8 cellular contexts compared by ENCODE assay signal in the genomic region with DNA sequence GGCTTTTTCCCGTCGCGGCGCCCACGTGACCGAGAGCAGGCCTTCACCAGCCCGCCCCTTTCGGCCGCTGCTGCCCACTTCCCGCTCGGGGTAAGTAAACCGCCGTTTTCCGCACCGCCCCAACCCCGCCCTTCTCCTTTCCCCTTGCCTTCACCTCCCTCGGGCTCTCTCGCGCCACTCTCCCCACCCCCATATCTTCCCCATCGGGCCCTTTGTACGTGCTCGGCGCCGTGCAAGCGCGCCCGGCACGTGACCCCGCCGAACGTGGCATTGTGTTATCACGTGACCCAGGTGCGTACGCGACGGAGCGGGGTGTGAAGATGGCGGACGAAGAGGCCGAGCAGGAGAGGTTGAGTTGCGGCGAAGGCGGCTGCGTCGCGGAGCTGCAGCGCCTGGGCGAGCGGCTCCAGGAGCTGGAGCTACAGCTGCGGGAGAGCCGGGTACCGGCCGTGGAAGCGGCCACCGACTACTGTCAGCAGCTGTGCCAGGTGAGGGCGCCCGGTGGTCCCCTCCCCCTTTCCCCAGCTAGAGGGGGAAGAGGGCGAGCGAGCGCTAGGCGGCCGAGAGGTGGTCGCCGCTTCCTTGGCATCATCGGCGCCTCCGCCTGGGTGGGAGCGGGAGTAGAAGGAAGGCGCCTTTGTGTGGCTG. TPM values are rescaled to one million over a fixed set of nuclear protein-coding genes. Genes with fewer than 3 reads are reported as not detected.
DNase-seq lines count a peak whose midpoint lies in the region; ATAC-seq and TF ChIP-seq lines count a peak whose summit lies in the region.

Gene ZNF292 (plus strand): TSS at position 294 of the 648 bp plus-strand sequence. CDS start 27 bp downstream, at position 321.

- TF ChIP-seq POLR2A in uterus (IDR thresholded peaks at IDR 0.05), result peak; percentile 34 to 60

- TF ChIP-seq CTCF in GM13977 (IDR thresholded peaks at IDR 0.05; ENCODE audit: extremely low read depth, insufficient read depth, missing control alignments), result no peak
- no peak for TF ChIP-seq CTCF in right atrium auricular region (IDR thresholded peaks at IDR 0.05)
- TF ChIP-seq CTCF in uterus (IDR thresholded peaks at IDR 0.05), result no peak

- intact Hi-C loops in uterus (cut with DNase I; ENCODE audit: low total_unique reads), result no loop called here

- in situ Hi-C loops in GM13977 (cut with MboI; ENCODE audit: low pct_unique_long_range_greater_than_20kb, low sequenced_read_pairs, unreplicated experiment), result no loop called here

- no peaks in the 10 kb centered on the region for H3K36me3 ChIP-seq in right atrium auricular region
- no peaks in the 10 kb centered on the region for H3K36me3 ChIP-seq in uterus

- H3K9me3 ChIP-seq in right atrium auricular region, result no peaks in the 10 kb centered on the region
- H3K9me3 ChIP-seq in uterus, result no peaks in the 10 kb centered on the region

- H3K27ac ChIP-seq in angular gyrus (ENCODE audit: low read depth, low read length) (peak within 1 kb of the TSS; percentile 98), right atrium auricular region (peak within 1 kb of the TSS; percentile 97 to 98), uterus (peak within 1 kb of the TSS; percentile 94 to 97)

- H3K4me1 ChIP-seq in right atrium auricular region (peaks cover 0 to 58% of the 10 kb centered on the region in 2 donors), uterus (peaks cover 0 to 14% of the 10 kb centered on the region in 2 donors)

- peak; percentile 91 for DNase-seq in GM13977 (ENCODE audit: low spot score)
- DNase-seq in NCI-H1694 treated with DMSO at 0.1 percent for 48 hours (lab: John Stamatoyannopoulos, UW), result peak; percentile 88
- DNase-seq in T-helper 2 cell, result peak; percentile 81 to 100 (median 92)
- peak; percentile 97 for DNase-seq in right atrium auricular region (ENCODE audit: low spot score)
- peak; percentile 86 for DNase-seq in pulmonary artery endothelial cell (ENCODE audit: low read depth, low spot score)
- DNase-seq in uterus, result peak; percentile 94 to 97

- H3K4me3 ChIP-seq in right atrium auricular region (peak within 1 kb of the TSS; percentile 82 to 92), uterus (peak within 1 kb of the TSS; percentile 90 to 95)

- ATAC-seq in HG02885 (IDR thresholded peaks at IDR 0.05; ENCODE audit: poor library complexity, unreplicated experiment), result peak; percentile 79

- H3K27me3 ChIP-seq in right atrium auricular region (no peaks in the 10 kb centered on the region), uterus (no peaks in the 10 kb centered on the region)

RNA-seq across cellular contexts. Expression of gene ZNF292, which starts in this region (rescaled TPM):
- total RNA-seq in right atrium auricular region (10 to 100 TPM; 19.0 to 19.7 TPM), pulmonary artery endothelial cell (14.8 and 16.9 TPM in 2 replicates), uterus (100 to 1,000 TPM in 2 of 4 donors, 10 to 100 TPM in 2; 38.2 to 153 (median 81.2) TPM)

Comparison
In these comparisons a context has a peak if more than half of its experiments do, and no peak if none do; other contexts are left out.
1. Peak in every context shown above with its lines: DNase-seq, ATAC-seq, H3K4me3 ChIP-seq and H3K27ac ChIP-seq.